Comparison of ENCODE assay signal across 11 cellular contexts in the genomic region with DNA sequence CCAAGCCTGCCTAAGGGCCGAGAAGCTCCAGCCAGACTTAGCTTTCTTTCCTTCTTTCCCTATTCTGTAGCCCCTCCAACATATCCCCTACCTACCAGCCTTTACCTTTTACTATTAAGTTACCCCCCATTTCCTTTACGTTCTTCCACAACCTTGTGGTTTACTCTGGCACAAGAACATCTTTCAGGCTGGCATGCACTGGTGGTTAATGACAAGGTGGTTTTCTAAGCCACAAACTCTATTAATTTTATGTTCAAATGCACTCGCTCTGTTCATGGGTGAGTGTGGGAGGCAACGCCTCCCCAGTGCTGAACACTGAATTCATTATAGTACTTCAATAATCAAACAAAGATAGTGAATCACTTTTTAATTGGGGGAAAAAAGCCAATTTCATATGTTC.
DNase-seq lines count a peak whose midpoint lies in the region; ATAC-seq and TF ChIP-seq lines count a peak whose summit lies in the region.
"Had no signal": no experiment of that assay in that cellular context is flagged by ENCODE, and none has a peak within 500 bp of the region (broad histone marks: within the 10 kb centered on the region; RNA-seq: fewer than 3 reads in every experiment).

No MANE protein-coding gene starts in this region.

- H3K4me1 ChIP-seq in CD8-positive, alpha-beta T cell (ENCODE audit: insufficient read depth, low read length) = peaks cover 80% of the 10 kb centered on the region
- peaks cover 47% of the 10 kb centered on the region for H3K4me1 ChIP-seq in Loucy (ENCODE audit: insufficient read depth, low read length, poor library complexity, severe bottlenecking)
- peaks cover 60 to 83% of the 10 kb centered on the region in 2 donors for H3K4me1 ChIP-seq in naive thymus-derived CD4-positive, alpha-beta T cell (ENCODE audit: control insufficient read depth in 2 of 2, insufficient read depth in 2 of 2, low read length in 2 of 2)
- H3K4me1 ChIP-seq: esophagus muscularis mucosa had no signal

- no peaks in the 10 kb centered on the region for H3K9me3 ChIP-seq in CD8-positive, alpha-beta T cell (ENCODE audit: low read length)
- no peaks in the 10 kb centered on the region for H3K9me3 ChIP-seq in Loucy (ENCODE audit: insufficient read depth, low read depth, low read length)
- H3K9me3 ChIP-seq in naive thymus-derived CD4-positive, alpha-beta T cell (ENCODE audit: control insufficient read depth in 2 of 3, low read length in 3 of 3) = no peaks in the 10 kb centered on the region
- H3K9me3 ChIP-seq: esophagus muscularis mucosa had no signal

- no peak overlapping the region for H3K9ac ChIP-seq in Loucy (ENCODE audit: low read depth, low read length, poor library complexity, severe bottlenecking)

- H3K36me3 Mint-ChIP-seq in CD8-positive, alpha-beta T cell = peaks cover 2% of the 10 kb centered on the region
- H3K36me3 Mint-ChIP-seq in activated T-cell treated with anti-CD3 and anti-CD28 coated beads, Interleukin-2, amount 50 U/mL, for 4 hours (ENCODE audit: insufficient read depth) = peaks cover 3% of the 10 kb centered on the region
- peaks cover 0 to 19% (median 5%) of the 10 kb centered on the region in 5 donors for H3K36me3 Mint-ChIP-seq in naive thymus-derived CD4-positive, alpha-beta T cell

- H3K4me3 ChIP-seq in CD8-positive, alpha-beta T cell (ENCODE audit: low read depth, low read length) = peak overlapping the region; percentile 25
- peak overlapping the region; percentile 31 for H3K4me3 ChIP-seq in Loucy (ENCODE audit: low read length, poor library complexity, severe bottlenecking)
- no peak overlapping the region for H3K4me3 ChIP-seq in naive thymus-derived CD4-positive, alpha-beta T cell (ENCODE audit: low read length)
- H3K4me3 ChIP-seq: esophagus muscularis mucosa, smooth muscle cell had no signal

- CTCF ChIA-PET in CD8-positive, alpha-beta T cell (lab: Charles Lee) = interaction anchor here (1.2 to 7.1 kb wide), 5 partner anchors 13 to 160 kb away, joined by 3 to 30 read pairs (median 5); no protein-coding TSS in a partner anchor
- CTCF ChIA-PET in naive thymus-derived CD4-positive, alpha-beta T cell (lab: Charles Lee) = interaction anchor here (1.7 to 5.6 kb wide), 2 partner anchors 11 to 21 kb away, joined by 4 to 38 read pairs; no protein-coding TSS in a partner anchor

- peaks cover 63% of the 10 kb centered on the region for H3K79me2 ChIP-seq in Loucy (ENCODE audit: insufficient read depth, low read length)

- peak overlapping the region; percentile 50 for H3K4me3 Mint-ChIP-seq in CD8-positive, alpha-beta T cell
- H3K4me3 Mint-ChIP-seq in activated T-cell treated with anti-CD3 and anti-CD28 coated beads, Interleukin-2, amount 50 U/mL, for 4 hours = peak overlapping the region; percentile 59
- peak overlapping the region; percentile 56 to 85 (median 66) for H3K4me3 Mint-ChIP-seq in naive thymus-derived CD4-positive, alpha-beta T cell

- peaks cover 95% of the 10 kb centered on the region for H4K20me1 ChIP-seq in Loucy (ENCODE audit: insufficient read depth, low read length, poor library complexity, severe bottlenecking)

- TF ChIP-seq CTCF in CD8-positive, alpha-beta T cell (IDR thresholded peaks at IDR 0.05) = no peak
- TF ChIP-seq CTCF in Loucy (conservative IDR thresholded peaks at IDR 0.05; ENCODE audit: low read length) = no peak

- H3F3A ChIP-seq in Loucy (ENCODE audit: low read depth) = no peaks in the 10 kb centered on the region

- no peaks in the 10 kb centered on the region for H3K36me3 ChIP-seq in CD8-positive, alpha-beta T cell (ENCODE audit: insufficient read depth, low read length)
- no peaks in the 10 kb centered on the region for H3K36me3 ChIP-seq in Loucy (ENCODE audit: insufficient read depth, low read length)
- no peaks in the 10 kb centered on the region for H3K36me3 ChIP-seq in naive thymus-derived CD4-positive, alpha-beta T cell (ENCODE audit: control insufficient read depth in 2 of 3, insufficient read depth in 3 of 3, low read length in 3 of 3)
- H3K36me3 ChIP-seq: esophagus muscularis mucosa had no signal

- peak overlapping the region; percentile 25 for H3K27ac ChIP-seq in CD8-positive, alpha-beta T cell (ENCODE audit: low read depth, low read length)
- H3K27ac ChIP-seq in naive thymus-derived CD4-positive, alpha-beta T cell (ENCODE audit: low read depth, low read length) = peak overlapping the region; percentile 25
- H3K27ac ChIP-seq: esophagus muscularis mucosa had no signal

- POLR2A ChIA-PET in CD8-positive, alpha-beta T cell (lab: Charles Lee) = interaction anchor here (0.6 to 7.9 kb wide), 8 partner anchors 8 to 242 kb away, joined by 3 to 115 read pairs (median 4); a partner anchor contains a TSS
- POLR2A ChIA-PET in naive thymus-derived CD4-positive, alpha-beta T cell (lab: Charles Lee) = interaction anchor here (0.6 to 9.4 kb wide), 8 partner anchors 8 to 117 kb away, joined by 3 to 211 read pairs (median 4); a partner anchor contains a TSS

- DNase-seq in CD8-positive, alpha-beta T cell = peak in 4 of 7 experiments; percentile 32 to 65 (median 46)
- DNase-seq in activated T-cell treated with anti-CD3 and anti-CD28 coated beads, Interleukin-2, amount 50 U/mL, for 4 hours = peak; percentile 38
- DNase-seq in naive thymus-derived CD4-positive, alpha-beta T cell = peak in 7 of 9 donors; percentile 58 to 80 (median 72)
- DNase-seq in left lobe of liver (ENCODE audit: low spot score) (no peak), GM19240 (ENCODE audit: insufficient read length, low spot score) (no peak), NCI-H1105 treated with DMSO at 0.1 percent for 48 hours (lab: John Stamatoyannopoulos, UW) (no peak)
- DNase-seq: NCI-H1436 treated with DMSO at 0.1 percent for 48 hours had no signal

- H3K9me3 Mint-ChIP-seq in CD8-positive, alpha-beta T cell = no peaks in the 10 kb centered on the region
- no peaks in the 10 kb centered on the region for H3K9me3 Mint-ChIP-seq in activated T-cell treated with anti-CD3 and anti-CD28 coated beads, Interleukin-2, amount 50 U/mL, for 4 hours
- H3K9me3 Mint-ChIP-seq in naive thymus-derived CD4-positive, alpha-beta T cell = peaks cover 0 to 2% (median 0%) of the 10 kb centered on the region in 11 donors

- H3K9me2 ChIP-seq in Loucy (replicated peaks; ENCODE audit: low read depth, low read length) = no peaks in the 10 kb centered on the region

- peak; percentile 49 for ATAC-seq in CD8-positive, alpha-beta T cell
- ATAC-seq in activated T-cell treated with anti-CD3 and anti-CD28 coated beads, Interleukin-2, amount 50 U/mL, for 4 hours = peak; percentile 7 to 8
- peak; percentile 73 for ATAC-seq in naive thymus-derived CD4-positive, alpha-beta T cell
- ATAC-seq in left lobe of liver (no peak), GM18502 (IDR thresholded peaks at IDR 0.05; ENCODE audit: poor library complexity, unreplicated experiment) (no peak)

- H3K27ac Mint-ChIP-seq in CD8-positive, alpha-beta T cell = peak overlapping the region; percentile 78
- H3K27ac Mint-ChIP-seq in naive thymus-derived CD4-positive, alpha-beta T cell = peak overlapping the region; percentile 58 to 100 (median 99)

- H3K4me1 Mint-ChIP-seq in CD8-positive, alpha-beta T cell (ENCODE audit: low read depth) = peaks cover 90% of the 10 kb centered on the region
- H3K4me1 Mint-ChIP-seq in activated T-cell treated with anti-CD3 and anti-CD28 coated beads, Interleukin-2, amount 50 U/mL, for 4 hours (ENCODE audit: low read depth) = peaks cover 90% of the 10 kb centered on the region
- peaks cover 57 to 97% (median 89%) of the 10 kb centered on the region in 7 donors for H3K4me1 Mint-ChIP-seq in naive thymus-derived CD4-positive, alpha-beta T cell

- intact Hi-C loops in CD8-positive, alpha-beta T cell (cut with DNase I, micrococcal nuclease) = loop anchor here in 1 of 2 experiments (5.0 kb wide), 1 partner anchor 40 kb away; no protein-coding TSS in a partner anchor
- intact Hi-C loops in naive thymus-derived CD4-positive, alpha-beta T cell (cut with micrococcal nuclease) = no loop called here

- H2AFZ ChIP-seq in Loucy (ENCODE audit: low read length) = no peak overlapping the region

- peak overlapping the region; percentile 65 for H3K4me2 ChIP-seq in Loucy (ENCODE audit: low read depth, low read length, poor library complexity, severe bottlenecking)
- H3K4me2 ChIP-seq: smooth muscle cell had no signal

- H3K27me3 Mint-ChIP-seq in CD8-positive, alpha-beta T cell (ENCODE audit: low read depth) = no peaks in the 10 kb centered on the region
- H3K27me3 Mint-ChIP-seq in activated T-cell treated with anti-CD3 and anti-CD28 coated beads, Interleukin-2, amount 50 U/mL, for 4 hours (ENCODE audit: low read depth) = no peaks in the 10 kb centered on the region
- H3K27me3 Mint-ChIP-seq in naive thymus-derived CD4-positive, alpha-beta T cell = no peaks in the 10 kb centered on the region

- no peaks in the 10 kb centered on the region for H3K27me3 ChIP-seq in CD8-positive, alpha-beta T cell (ENCODE audit: insufficient read depth, low read length)
- no peaks in the 10 kb centered on the region for H3K27me3 ChIP-seq in Loucy (ENCODE audit: insufficient read depth, low read length, poor library complexity, severe bottlenecking)
- no peaks in the 10 kb centered on the region for H3K27me3 ChIP-seq in naive thymus-derived CD4-positive, alpha-beta T cell (ENCODE audit: control insufficient read depth in 2 of 2, insufficient read depth in 2 of 2, low read length in 2 of 2)
- H3K27me3 ChIP-seq: esophagus muscularis mucosa had no signal

Comparison
In these comparisons a context has a peak if more than half of its experiments do, and no peak if none do; other contexts are left out.
1. ATAC-seq: peak in CD8-positive, alpha-beta T cell (single experiment), activated T-cell treated with anti-CD3 and anti-CD28 coated beads, Interleukin-2, amount 50 U/mL, for 4 hours (2 of 2) and naive thymus-derived CD4-positive, alpha-beta T cell (single experiment); none in left lobe of liver (single experiment) and GM18502 (single experiment).
2. DNase-seq: peak in CD8-positive, alpha-beta T cell (4 of 7), activated T-cell treated with anti-CD3 and anti-CD28 coated beads, Interleukin-2, amount 50 U/mL, for 4 hours (single experiment) and naive thymus-derived CD4-positive, alpha-beta T cell (7 of 9); none in left lobe of liver (single experiment), GM19240 (single experiment) and NCI-H1105 treated with DMSO at 0.1 percent for 48 hours (single experiment).
3. Peak in every context shown above with its lines, with median percentiles within 50 percentile points of each other: H3K4me3 Mint-ChIP-seq.